In the genomic region with DNA sequence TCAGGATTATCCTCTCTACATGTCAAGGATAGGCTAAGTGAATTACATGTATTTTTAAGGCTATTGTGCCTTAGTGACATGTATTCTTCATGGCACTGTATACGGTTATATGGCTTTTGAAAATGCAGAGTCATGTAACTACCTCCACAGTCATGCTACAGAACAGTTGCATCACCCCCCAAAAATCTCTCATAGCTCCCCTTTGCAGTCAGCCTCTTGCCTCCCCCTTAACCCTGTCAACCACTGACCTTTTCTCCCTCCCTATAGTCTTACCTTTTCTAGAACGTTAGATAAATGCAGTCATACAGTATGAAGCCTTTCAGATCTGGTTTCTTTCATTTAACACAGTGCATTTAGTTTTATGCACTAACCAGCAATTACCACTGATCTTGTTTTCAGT, we compare ENCODE assay signal across 15 cellular contexts. TPM values are rescaled to one million over a fixed set of nuclear protein-coding genes. Genes with fewer than 3 reads are reported as not detected.
A peak's percentile ranks its signal among the peaks of the same experiment; 100 is the strongest.
DNase-seq lines count a peak whose midpoint lies in the region; ATAC-seq and TF ChIP-seq lines count a peak whose summit lies in the region.
"Had no signal": no experiment of that assay in that cellular context is flagged by ENCODE, and none has a peak within 500 bp of the region (broad histone marks: within the 10 kb centered on the region; RNA-seq: fewer than 3 reads in every experiment).

No MANE protein-coding gene starts in this region.

- H3K27ac Mint-ChIP-seq in activated CD4-positive, alpha-beta T cell treated with anti-CD3 and anti-CD28 coated beads for 36 hours: no peak overlapping the region
- H3K27ac Mint-ChIP-seq in progenitor cell of endocrine pancreas: peak overlapping the region; percentile 8

- intact Hi-C loops in activated CD4-positive, alpha-beta T cell treated with anti-CD3 and anti-CD28 coated beads for 36 hours (cut with DNase I, micrococcal nuclease): no loop called here

- peaks cover 2% of the 10 kb centered on the region for H3K9me3 Mint-ChIP-seq in activated CD4-positive, alpha-beta T cell treated with anti-CD3 and anti-CD28 coated beads for 36 hours (ENCODE audit: low read depth)
- H3K9me3 Mint-ChIP-seq in progenitor cell of endocrine pancreas (ENCODE audit: low read depth): peaks cover 4% of the 10 kb centered on the region

- no peaks in the 10 kb centered on the region for H3K36me3 Mint-ChIP-seq in activated CD4-positive, alpha-beta T cell treated with anti-CD3 and anti-CD28 coated beads for 36 hours (ENCODE audit: low read depth)
- no peaks in the 10 kb centered on the region for H3K36me3 Mint-ChIP-seq in progenitor cell of endocrine pancreas (ENCODE audit: insufficient read depth)

- CTCF ChIA-PET in activated CD4-positive, alpha-beta T cell treated with anti-CD3 and anti-CD28 coated beads for 36 hours (lab: Charles Lee): interaction anchor here (0.7 to 0.9 kb wide), 2 partner anchors 23 to 180 kb away, joined by 3 to 5 read pairs; no protein-coding TSS in a partner anchor

- POLR2A ChIA-PET in activated CD4-positive, alpha-beta T cell treated with anti-CD3 and anti-CD28 coated beads for 36 hours (lab: Charles Lee): no interaction called here

- no peak for TF ChIP-seq CTCF in progenitor cell of endocrine pancreas (IDR thresholded peaks at IDR 0.05; ENCODE audit: unreplicated experiment)

- H3K4me3 Mint-ChIP-seq in activated CD4-positive, alpha-beta T cell treated with anti-CD3 and anti-CD28 coated beads for 36 hours: no peak overlapping the region
- H3K4me3 Mint-ChIP-seq in progenitor cell of endocrine pancreas (ENCODE audit: low read depth): no peak overlapping the region

- H3K4me1 Mint-ChIP-seq in activated CD4-positive, alpha-beta T cell treated with anti-CD3 and anti-CD28 coated beads for 36 hours: no peaks in the 10 kb centered on the region
- H3K4me1 Mint-ChIP-seq in progenitor cell of endocrine pancreas (ENCODE audit: low read depth): peaks cover 6% of the 10 kb centered on the region

- H3K27me3 Mint-ChIP-seq in activated CD4-positive, alpha-beta T cell treated with anti-CD3 and anti-CD28 coated beads for 36 hours: peaks cover 2% of the 10 kb centered on the region
- H3K27me3 Mint-ChIP-seq in progenitor cell of endocrine pancreas: peaks cover 7% of the 10 kb centered on the region

- no peak for TF ChIP-seq POLR2A in erythroblast (IDR thresholded peaks at IDR 0.05; ENCODE audit: low read length)

- no peak for DNase-seq in activated CD4-positive, alpha-beta T cell treated with anti-CD3 and anti-CD28 coated beads for 36 hours
- DNase-seq in activated CD4-positive, alpha-beta T cell treated with anti-CD3 and anti-CD28 coated beads, Interleukin-2, amount 50 U/mL, for 4 hours: no peak
- DNase-seq in OCI-M1 (lab: John Stamatoyannopoulos, UW) (peak; percentile 62), erythroblast (lab: John Stamatoyannopoulos, UW) (peak; percentile 36 to 58), progenitor cell of endocrine pancreas (ENCODE audit: low spot score, unreplicated experiment) (no peak), nucleus accumbens (lab: John Stamatoyannopoulos, UW) (no peak), NCI-H187 (lab: John Stamatoyannopoulos, UW) (no peak)
- DNase-seq in activated CD8-positive, alpha-beta memory T cell treated with anti-CD3 and anti-CD28 coated beads, Interleukin-2, amount 50 U/mL, for 48 hours: no peak
- DNase-seq: activated CD4-positive, CD25-positive, alpha-beta regulatory T cell; activated effector memory CD4-positive, alpha-beta T cell treated with Interleukin-2 at 50 U/mL for 16 hours; left lung; mucosa of descending colon; NCI-H146; stomach; upper lobe of right lung had no signal

- ATAC-seq in activated CD4-positive, alpha-beta T cell treated with anti-CD3 and anti-CD28 coated beads for 36 hours: peak; percentile 26

RNA-seq across cellular contexts. Expression of a gene that starts 10.3 kb away (rescaled TPM):
- 10 to 100 TPM; 11.6 to 14.8 TPM for total RNA-seq in activated CD4-positive, alpha-beta T cell treated with anti-CD3 and anti-CD28 coated beads for 36 hours
- total RNA-seq in progenitor cell of endocrine pancreas: 22.3 and 23.6 TPM in 2 replicates

Comparison
In these comparisons a context has a peak if more than half of its experiments do, and no peak if none do; other contexts are left out.
1. DNase-seq: peak in OCI-M1 (single experiment) and erythroblast (2 of 2); none in activated CD4-positive, alpha-beta T cell treated with anti-CD3 and anti-CD28 coated beads for 36 hours (single experiment), activated CD4-positive, alpha-beta T cell treated with anti-CD3 and anti-CD28 coated beads, Interleukin-2, amount 50 U/mL, for 4 hours (0 of 2), progenitor cell of endocrine pancreas (single experiment), nucleus accumbens (0 of 56), NCI-H187 (0 of 2) and activated CD8-positive, alpha-beta memory T cell treated with anti-CD3 and anti-CD28 coated beads, Interleukin-2, amount 50 U/mL, for 48 hours (single experiment).